ENCODE assay signal across 8 cellular contexts in the genomic region with DNA sequence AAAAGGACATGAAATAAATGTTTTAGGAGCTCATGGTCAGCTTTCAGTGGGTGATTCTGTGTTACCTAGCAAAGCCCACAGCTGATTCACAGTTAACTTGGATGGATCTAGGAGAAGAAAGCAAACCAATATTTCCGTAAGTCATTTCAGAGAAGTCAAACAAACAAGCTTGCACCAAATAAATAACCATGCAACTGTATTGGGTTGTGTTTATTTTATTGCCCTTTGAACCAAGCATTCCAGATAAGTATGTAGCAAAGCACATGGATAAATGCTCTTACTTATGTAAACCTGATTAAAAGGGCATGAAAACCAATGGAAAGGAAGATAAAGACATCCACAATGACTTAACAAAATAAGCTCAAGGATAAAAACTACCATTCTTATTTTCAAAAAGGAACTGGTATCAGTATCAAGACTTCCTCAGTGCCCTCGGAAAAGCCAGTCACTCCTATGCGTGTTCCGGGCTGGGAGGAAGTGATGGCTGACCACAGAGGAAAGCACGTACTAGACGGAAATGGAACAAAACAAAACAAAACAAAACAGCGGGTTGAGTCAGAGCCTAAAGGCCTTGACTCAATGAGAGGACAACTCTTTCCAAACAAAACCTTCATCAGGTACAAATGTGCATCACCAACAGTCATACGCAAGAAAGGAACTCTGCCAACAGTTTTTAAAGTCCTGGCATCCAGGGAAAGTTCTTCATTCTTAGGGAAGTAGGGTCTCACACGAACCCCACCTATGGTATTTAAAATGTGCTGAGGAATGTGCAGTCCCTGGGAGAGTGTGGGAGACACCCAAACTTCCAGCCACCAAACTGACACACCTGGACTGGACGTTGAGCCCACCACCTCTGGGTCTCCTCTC.
DNase-seq lines count a peak whose midpoint lies in the region; ATAC-seq lines count a peak whose summit lies in the region.

No MANE protein-coding gene starts in this region.

- no peaks in the 10 kb centered on the region for H3K36me3 Mint-ChIP-seq in CD4-positive, CD25-positive, alpha-beta regulatory T cell

- DNase-seq in CD4-positive, CD25-positive, alpha-beta regulatory T cell: peak; percentile 47 to 89 (median 75)
- DNase-seq in KG1 (lab: John Stamatoyannopoulos, UW) (peak; percentile 80), epithelial cell of prostate (ENCODE audit: low read depth, low spot score) (peak; percentile 79), sciatic nerve (ENCODE audit: low spot score) (no peak), AG08395 (ENCODE audit: low spot score) (no peak), NCI-H510A (lab: John Stamatoyannopoulos, UW) (no peak)
- peak; percentile 33 to 61 for DNase-seq in activated CD8-positive, alpha-beta memory T cell treated with anti-CD3 and anti-CD28 coated beads for 4 hours (ENCODE audit: low read depth in 2 of 2)

- intact Hi-C loops in sciatic nerve (cut with DNase I): no loop called here

- peaks cover 0 to 3% (median 0%) of the 10 kb centered on the region in 7 donors for H3K9me3 Mint-ChIP-seq in CD4-positive, CD25-positive, alpha-beta regulatory T cell

- no peaks in the 10 kb centered on the region for H3K9me3 ChIP-seq in CD4-positive, CD25-positive, alpha-beta regulatory T cell (ENCODE audit: control insufficient read depth in 2 of 2, low read length in 2 of 2)

- H3K27ac ChIP-seq in CD4-positive, CD25-positive, alpha-beta regulatory T cell (ENCODE audit: insufficient read depth, low read length, poor library complexity, severe bottlenecking): peak overlapping the region; percentile 64
- H3K27ac ChIP-seq in epithelial cell of prostate: peak overlapping the region; percentile 62

- peaks cover 28 to 71% (median 49%) of the 10 kb centered on the region in 4 donors for H3K4me1 Mint-ChIP-seq in CD4-positive, CD25-positive, alpha-beta regulatory T cell

- H3K27ac Mint-ChIP-seq in CD4-positive, CD25-positive, alpha-beta regulatory T cell: peak overlapping the region; percentile 93 to 98 (median 95)

- no peaks in the 10 kb centered on the region for H3K36me3 ChIP-seq in CD4-positive, CD25-positive, alpha-beta regulatory T cell (ENCODE audit: control insufficient read depth, insufficient read depth, low read length)

- peak overlapping the region; percentile 67 for H3K4me3 ChIP-seq in CD4-positive, CD25-positive, alpha-beta regulatory T cell (ENCODE audit: low read depth, low read length)

- H3K4me3 Mint-ChIP-seq in CD4-positive, CD25-positive, alpha-beta regulatory T cell: peak overlapping the region; percentile 38 to 83 (median 68)

- H3K27me3 ChIP-seq in CD4-positive, CD25-positive, alpha-beta regulatory T cell (ENCODE audit: control insufficient read depth, insufficient read depth, low read length): no peaks in the 10 kb centered on the region

- peaks cover 31% of the 10 kb centered on the region for H3K4me1 ChIP-seq in CD4-positive, CD25-positive, alpha-beta regulatory T cell (ENCODE audit: control insufficient read depth, insufficient read depth, low read length, poor library complexity, severe bottlenecking)

- no peaks in the 10 kb centered on the region for H3K27me3 Mint-ChIP-seq in CD4-positive, CD25-positive, alpha-beta regulatory T cell

- ATAC-seq in CD4-positive, CD25-positive, alpha-beta regulatory T cell (ENCODE audit: low read depth in 2 of 2): peak; percentile 92 to 94
- ATAC-seq in sciatic nerve (peak; percentile 79), GM21717 (IDR thresholded peaks at IDR 0.05; ENCODE audit: unreplicated experiment) (no peak)

Comparison
In these comparisons a context has a peak if more than half of its experiments do, and no peak if none do; other contexts are left out.
1. DNase-seq: peak in CD4-positive, CD25-positive, alpha-beta regulatory T cell (3 of 3), KG1 (single experiment), activated CD8-positive, alpha-beta memory T cell treated with anti-CD3 and anti-CD28 coated beads for 4 hours (2 of 2) and epithelial cell of prostate (single experiment); none in sciatic nerve (single experiment), AG08395 (single experiment) and NCI-H510A (single experiment).